22 cellular contexts compared by ENCODE assay signal in the genomic region with DNA sequence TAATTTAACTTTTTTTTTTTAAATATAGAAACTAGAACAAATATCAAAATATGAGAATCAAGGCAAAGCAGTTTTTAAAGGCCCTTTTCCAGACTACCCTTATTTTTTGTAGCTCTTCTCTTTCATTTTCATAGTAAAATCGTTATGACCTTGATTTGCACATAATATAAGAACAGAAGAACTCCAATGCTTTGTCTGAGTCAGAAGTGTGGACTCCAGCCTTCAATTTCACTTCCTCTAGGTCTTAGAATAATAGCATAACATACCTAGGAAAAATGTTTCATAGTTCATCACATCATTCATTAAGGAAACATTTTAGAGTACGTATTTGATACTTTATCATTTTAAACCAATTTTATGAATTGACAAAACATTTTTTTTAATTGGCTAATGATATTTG.
DNase-seq lines count a peak whose midpoint lies in the region; ATAC-seq and TF ChIP-seq lines count a peak whose summit lies in the region.
"Had no signal": no experiment of that assay in that cellular context is flagged by ENCODE, and none has a peak within 500 bp of the region (broad histone marks: within the 10 kb centered on the region; RNA-seq: fewer than 3 reads in every experiment).

No MANE protein-coding gene starts in this region.

- no peak overlapping the region for H3K4me3 ChIP-seq in choroid plexus epithelial cell (ENCODE audit: low read depth, low read length)
- H3K4me3 ChIP-seq: BLaER1, lower lobe of right lung, right lobe of liver had no signal

- H3K9me3 Mint-ChIP-seq in activated naive CD8-positive, alpha-beta T cell (ENCODE audit: low read depth): no peaks in the 10 kb centered on the region
- H3K9me3 Mint-ChIP-seq in activated naive CD8-positive, alpha-beta T cell treated with anti-CD3 and anti-CD28 coated beads for 36 hours: no peaks in the 10 kb centered on the region
- H3K9me3 Mint-ChIP-seq in stimulated activated naive B cell treated with anti-CD40 and anti-IgM and Interleukin-4, amounts not matched to agents 10 μg/mL and 1 μg/mL and 100 μg/mL, for 72 hours: no peaks in the 10 kb centered on the region
- H3K9me3 Mint-ChIP-seq in activated CD4-positive, alpha-beta T cell treated with anti-CD3 and anti-CD28 coated beads, Interleukin-2, amount 10 ng/mL, durations not matched to agents 24 days and 14 days: no peaks in the 10 kb centered on the region
- H3K9me3 Mint-ChIP-seq: endodermal cell had no signal

- intact Hi-C loops in activated CD4-positive, alpha-beta T cell treated with anti-CD3 and anti-CD28 coated beads, Interleukin-2, amount 10 ng/mL, durations not matched to agents 24 days and 14 days (cut with micrococcal nuclease): no loop called here

- no peak for DNase-seq in activated naive CD8-positive, alpha-beta T cell treated with anti-CD3 and anti-CD28 coated beads for 36 hours
- DNase-seq in MV-4-11 (lab: John Stamatoyannopoulos, UW): peak; percentile 72
- peak; percentile 4 for DNase-seq in choroid plexus epithelial cell (ENCODE audit: low read depth)
- no peak for DNase-seq in stimulated activated naive B cell treated with anti-CD40 and anti-IgM and Interleukin-4, amounts not matched to agents 10 μg/mL and 1 μg/mL and 100 μg/mL, for 72 hours
- no peak for DNase-seq in activated CD4-positive, alpha-beta T cell treated with anti-CD3 and anti-CD28 coated beads, Interleukin-2, amount 10 ng/mL, durations not matched to agents 24 days and 14 days
- DNase-seq in NCI-H2196 (lab: John Stamatoyannopoulos, UW; ENCODE audit: unreplicated experiment): no peak
- DNase-seq: activated CD4-positive, alpha-beta T cell treated with anti-CD3 and anti-CD28 coated beads for 1 hour; activated gamma-delta T cell; anterior cingulate cortex; endodermal cell; GOT3; lower lobe of right lung; NCI-H1436 treated with DMSO at 0.1 percent for 48 hours; NCI-H2171 treated with DMSO at 0.1 percent for 48 hours; NCI-H774; occipital lobe; right lobe of liver; SK-N-SH; stimulated activated CD4-positive, alpha-beta T cell treated with anti-CD3 and anti-CD28 coated beads, Interleukin-15, amount 100 ng/mL, for 24 hours had no signal

- peak overlapping the region; percentile 66 for H3K27ac Mint-ChIP-seq in activated naive CD8-positive, alpha-beta T cell
- no peak overlapping the region for H3K27ac Mint-ChIP-seq in activated naive CD8-positive, alpha-beta T cell treated with anti-CD3 and anti-CD28 coated beads for 36 hours
- no peak overlapping the region for H3K27ac Mint-ChIP-seq in stimulated activated naive B cell treated with anti-CD40 and anti-IgM and Interleukin-4, amounts not matched to agents 10 μg/mL and 1 μg/mL and 100 μg/mL, for 72 hours
- no peak overlapping the region for H3K27ac Mint-ChIP-seq in activated CD4-positive, alpha-beta T cell treated with anti-CD3 and anti-CD28 coated beads, Interleukin-2, amount 10 ng/mL, durations not matched to agents 24 days and 14 days
- H3K27ac Mint-ChIP-seq: endodermal cell had no signal

- H3K4me3 Mint-ChIP-seq in activated naive CD8-positive, alpha-beta T cell: no peak overlapping the region
- no peak overlapping the region for H3K4me3 Mint-ChIP-seq in activated naive CD8-positive, alpha-beta T cell treated with anti-CD3 and anti-CD28 coated beads for 36 hours
- no peak overlapping the region for H3K4me3 Mint-ChIP-seq in stimulated activated naive B cell treated with anti-CD40 and anti-IgM and Interleukin-4, amounts not matched to agents 10 μg/mL and 1 μg/mL and 100 μg/mL, for 72 hours
- H3K4me3 Mint-ChIP-seq in activated CD4-positive, alpha-beta T cell treated with anti-CD3 and anti-CD28 coated beads, Interleukin-2, amount 10 ng/mL, durations not matched to agents 24 days and 14 days: no peak overlapping the region
- H3K4me3 Mint-ChIP-seq: endodermal cell had no signal

- no peak for TF ChIP-seq CTCF in choroid plexus epithelial cell (conservative IDR thresholded peaks at IDR 0.05; ENCODE audit: low read depth, low read length)

- ATAC-seq in stimulated activated naive B cell treated with anti-CD40 and anti-IgM and Interleukin-4, amounts not matched to agents 10 μg/mL and 1 μg/mL and 100 μg/mL, for 72 hours (replicated peaks): peak; percentile 45 to 58
- ATAC-seq in HG03460 (IDR thresholded peaks at IDR 0.05; ENCODE audit: unreplicated experiment): no peak
- ATAC-seq: lower lobe of right lung, right lobe of liver had no signal

- H3K4me1 Mint-ChIP-seq in activated naive CD8-positive, alpha-beta T cell (ENCODE audit: low read depth): peaks cover 19% of the 10 kb centered on the region
- H3K4me1 Mint-ChIP-seq in activated naive CD8-positive, alpha-beta T cell treated with anti-CD3 and anti-CD28 coated beads for 36 hours: peaks cover 18% of the 10 kb centered on the region
- H3K4me1 Mint-ChIP-seq in stimulated activated naive B cell treated with anti-CD40 and anti-IgM and Interleukin-4, amounts not matched to agents 10 μg/mL and 1 μg/mL and 100 μg/mL, for 72 hours: peaks cover 0 to 2% of the 10 kb centered on the region in 2 donors
- H3K4me1 Mint-ChIP-seq in activated CD4-positive, alpha-beta T cell treated with anti-CD3 and anti-CD28 coated beads, Interleukin-2, amount 10 ng/mL, durations not matched to agents 24 days and 14 days: peaks cover 12% of the 10 kb centered on the region
- H3K4me1 Mint-ChIP-seq: endodermal cell had no signal

- no peaks in the 10 kb centered on the region for H3K27me3 Mint-ChIP-seq in activated naive CD8-positive, alpha-beta T cell
- no peaks in the 10 kb centered on the region for H3K27me3 Mint-ChIP-seq in activated naive CD8-positive, alpha-beta T cell treated with anti-CD3 and anti-CD28 coated beads for 36 hours
- no peaks in the 10 kb centered on the region for H3K27me3 Mint-ChIP-seq in stimulated activated naive B cell treated with anti-CD40 and anti-IgM and Interleukin-4, amounts not matched to agents 10 μg/mL and 1 μg/mL and 100 μg/mL, for 72 hours
- no peaks in the 10 kb centered on the region for H3K27me3 Mint-ChIP-seq in activated CD4-positive, alpha-beta T cell treated with anti-CD3 and anti-CD28 coated beads, Interleukin-2, amount 10 ng/mL, durations not matched to agents 24 days and 14 days

- peaks cover 27% of the 10 kb centered on the region for H3K36me3 Mint-ChIP-seq in activated naive CD8-positive, alpha-beta T cell
- H3K36me3 Mint-ChIP-seq in activated naive CD8-positive, alpha-beta T cell treated with anti-CD3 and anti-CD28 coated beads for 36 hours: peaks cover 10% of the 10 kb centered on the region
- peaks cover 15 to 32% of the 10 kb centered on the region in 2 donors for H3K36me3 Mint-ChIP-seq in stimulated activated naive B cell treated with anti-CD40 and anti-IgM and Interleukin-4, amounts not matched to agents 10 μg/mL and 1 μg/mL and 100 μg/mL, for 72 hours
- peaks cover 41% of the 10 kb centered on the region for H3K36me3 Mint-ChIP-seq in activated CD4-positive, alpha-beta T cell treated with anti-CD3 and anti-CD28 coated beads, Interleukin-2, amount 10 ng/mL, durations not matched to agents 24 days and 14 days (ENCODE audit: low read depth)

Comparison
In these comparisons a context has a peak if more than half of its experiments do, and no peak if none do; other contexts are left out.
1. DNase-seq: peak in MV-4-11 (single experiment) and choroid plexus epithelial cell (single experiment); none in activated naive CD8-positive, alpha-beta T cell treated with anti-CD3 and anti-CD28 coated beads for 36 hours (single experiment), stimulated activated naive B cell treated with anti-CD40 and anti-IgM and Interleukin-4, amounts not matched to agents 10 μg/mL and 1 μg/mL and 100 μg/mL, for 72 hours (single experiment), activated CD4-positive, alpha-beta T cell treated with anti-CD3 and anti-CD28 coated beads, Interleukin-2, amount 10 ng/mL, durations not matched to agents 24 days and 14 days (single experiment) and NCI-H2196 (single experiment).